ENCODE assay signal across 8 cellular contexts in the genomic region with DNA sequence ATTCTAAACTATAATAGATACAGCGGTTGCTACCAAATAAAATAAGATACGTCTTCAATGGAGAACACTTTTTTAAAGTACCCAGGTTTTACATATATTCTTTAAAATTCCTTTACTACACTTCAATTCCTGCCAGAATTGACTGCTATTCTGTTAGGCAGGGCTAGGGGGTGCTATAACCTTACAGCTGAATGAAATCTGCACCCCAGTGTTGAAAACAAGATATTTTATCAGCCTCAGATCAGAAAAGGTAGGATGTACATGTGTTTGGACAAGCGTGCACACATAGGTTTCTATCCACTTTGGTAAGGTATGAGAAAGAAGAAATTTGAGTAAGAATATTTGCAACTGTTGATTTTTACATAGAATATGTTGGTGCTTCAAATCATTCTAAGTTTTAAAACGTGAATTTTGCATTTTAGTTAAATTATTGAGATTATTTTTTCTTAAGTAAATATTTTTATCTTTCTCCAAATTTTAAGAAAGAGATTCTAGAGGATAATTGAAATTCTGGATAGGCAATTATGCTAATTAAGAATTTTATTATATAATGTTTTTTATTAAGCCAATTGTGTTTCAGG.
DNase-seq lines count a peak whose midpoint lies in the region; ATAC-seq and TF ChIP-seq lines count a peak whose summit lies in the region.

No MANE protein-coding gene starts in this region.

- H3K4me1 ChIP-seq in colonic mucosa: no peaks in the 10 kb centered on the region

- no peak overlapping the region for H3K27ac ChIP-seq in colonic mucosa

- TF ChIP-seq CTCF in colonic mucosa (IDR thresholded peaks at IDR 0.05): peak; percentile 65

- in situ Hi-C loops in Caki2 (cut with HindIII; ENCODE audit: low pct_unique_long_range_greater_than_20kb, low sequenced_read_pairs): no loop called here

- ATAC-seq in GM18909 (IDR thresholded peaks at IDR 0.05; ENCODE audit: poor library complexity, unreplicated experiment) (peak; percentile 91), HG03159 (IDR thresholded peaks at IDR 0.05; ENCODE audit: unreplicated experiment) (peak; percentile 90)

- H3K4me3 ChIP-seq in colonic mucosa: no peak overlapping the region

- intact Hi-C loops in colonic mucosa (cut with DNase I): no loop called here

- H3K9me3 ChIP-seq in colonic mucosa: no peaks in the 10 kb centered on the region

- H3K27me3 ChIP-seq in colonic mucosa: no peaks in the 10 kb centered on the region

- DNase-seq in Caki2 (ENCODE audit: low read depth) (peak; percentile 2), NCI-H82 (lab: John Stamatoyannopoulos, UW) (peak; percentile 77), colonic mucosa (no peak), myocyte (ENCODE audit: low read depth) (peak; percentile 36)
- no peak for DNase-seq in activated naive CD4-positive, alpha-beta T cell (lab: John Stamatoyannopoulos, UW)
- DNase-seq in activated CD8-positive, alpha-beta memory T cell treated with anti-CD3 and anti-CD28 coated beads for 24 hours: no peak

- no peak overlapping the region for H3K9ac ChIP-seq in colonic mucosa (ENCODE audit: low read depth in 2 of 2, low read length in 2 of 2)

- H3K36me3 ChIP-seq in colonic mucosa: no peaks in the 10 kb centered on the region

Comparison
In these comparisons a context has a peak if more than half of its experiments do, and no peak if none do; other contexts are left out.
1. DNase-seq: peak in Caki2 (single experiment), NCI-H82 (single experiment) and myocyte (single experiment); none in colonic mucosa (single experiment), activated naive CD4-positive, alpha-beta T cell (0 of 4) and activated CD8-positive, alpha-beta memory T cell treated with anti-CD3 and anti-CD28 coated beads for 24 hours (single experiment).